Comparison of ENCODE assay signal across 8 cellular contexts in the genomic region with DNA sequence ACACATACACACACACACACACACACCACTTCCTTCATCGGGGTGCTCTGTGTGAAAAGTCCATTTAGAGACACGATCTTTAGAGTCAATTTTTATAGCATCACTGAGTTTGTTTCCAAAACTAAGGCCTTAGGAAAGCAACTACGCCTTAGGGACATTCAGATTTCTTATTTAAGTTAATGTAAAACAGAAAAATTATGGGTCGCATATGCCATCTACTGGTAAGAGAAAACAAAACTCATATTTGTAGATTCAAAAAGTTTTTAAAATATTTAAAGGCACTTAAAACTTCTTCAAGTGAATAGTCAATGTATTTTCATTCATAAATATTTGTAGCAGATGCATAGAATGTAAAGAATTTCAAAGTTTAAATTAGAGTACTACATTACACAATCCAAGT.
DNase-seq lines count a peak whose midpoint lies in the region; ATAC-seq and TF ChIP-seq lines count a peak whose summit lies in the region.

No MANE protein-coding gene starts in this region.

- peaks cover 16% of the 10 kb centered on the region for H3K4me1 Mint-ChIP-seq in Calu3 (ENCODE audit: low read depth, unreplicated experiment)
- peaks cover 27% of the 10 kb centered on the region for H3K4me1 Mint-ChIP-seq in brain
- peaks cover 17 to 21% (median 21%) of the 10 kb centered on the region in 3 donors for H3K4me1 Mint-ChIP-seq in T-cell

- POLR2A ChIA-PET in T-cell (lab: Charles Lee), result no interaction called here

- ATAC-seq in T-cell (replicated peaks in 1 of 4), result no peak

- H3K36me3 Mint-ChIP-seq in Calu3 (ENCODE audit: insufficient read depth, unreplicated experiment) (peaks cover 11% of the 10 kb centered on the region), brain (peaks cover 31% of the 10 kb centered on the region), T-cell (peaks cover 56% of the 10 kb centered on the region)

- no peak overlapping the region for H3K27ac Mint-ChIP-seq in Calu3 (ENCODE audit: unreplicated experiment)
- H3K27ac Mint-ChIP-seq in brain, result peak overlapping the region in 4 of 5 experiments; percentile 10 to 84 (median 57)
- no peak overlapping the region for H3K27ac Mint-ChIP-seq in T-cell

- BruUV-seq in Calu3 (replicated peaks; lab: Mats Ljungman, UMichigan), result no TSS peak

- H3K9me3 Mint-ChIP-seq in Calu3 (ENCODE audit: low read depth, unreplicated experiment) (no peaks in the 10 kb centered on the region), brain (no peaks in the 10 kb centered on the region), T-cell (no peaks in the 10 kb centered on the region)

- intact Hi-C loops in Calu3 (cut with micrococcal nuclease; ENCODE audit: unreplicated experiment), result loop anchor here (10.0 kb wide), 1 partner anchor 396 kb away; no protein-coding TSS in a partner anchor

- TF ChIP-seq CTCF in Calu3 (IDR thresholded peaks at IDR 0.05; ENCODE audit: unreplicated experiment) (peak; percentile 12), brain (conservative IDR thresholded peaks at IDR 0.05) (peak; percentile 57 to 69)

- H3K27me3 Mint-ChIP-seq in Calu3 (ENCODE audit: unreplicated experiment) (no peaks in the 10 kb centered on the region), brain (peaks cover 2% of the 10 kb centered on the region), T-cell (no peaks in the 10 kb centered on the region)

- no peak for DNase-seq in Calu3
- peak; percentile 43 for DNase-seq in NAMALWA (ENCODE audit: low spot score)
- peak; percentile 41 for DNase-seq in myocyte (ENCODE audit: low read depth)
- DNase-seq in T-cell, result no peak
- DNase-seq in activated gamma-delta T cell treated with Interleukin-2 at 50 U/mL for 16 hours, result no peak
- no peak for DNase-seq in occipital lobe (lab: John Stamatoyannopoulos, UW)
- DNase-seq in HuH-7 (ENCODE audit: low spot score), result no peak

- CTCF ChIA-PET in Calu3 (lab: Charles Lee), result no interaction called here
- CTCF ChIA-PET in T-cell (lab: Charles Lee), result no interaction called here

- no peak overlapping the region for H3K4me3 Mint-ChIP-seq in Calu3 (ENCODE audit: low read depth, unreplicated experiment)
- no peak overlapping the region for H3K4me3 Mint-ChIP-seq in brain
- H3K4me3 Mint-ChIP-seq in T-cell, result no peak overlapping the region

Comparison
In these comparisons a context has a peak if more than half of its experiments do, and no peak if none do; other contexts are left out.
1. DNase-seq: peak in NAMALWA (single experiment) and myocyte (single experiment); none in Calu3 (single experiment), T-cell (0 of 34), activated gamma-delta T cell treated with Interleukin-2 at 50 U/mL for 16 hours (single experiment), occipital lobe (single experiment) and HuH-7 (single experiment).
2. H3K27ac Mint-ChIP-seq: peak in brain (4 of 5); none in Calu3 (single experiment) and T-cell (0 of 2).